In the genomic region with DNA sequence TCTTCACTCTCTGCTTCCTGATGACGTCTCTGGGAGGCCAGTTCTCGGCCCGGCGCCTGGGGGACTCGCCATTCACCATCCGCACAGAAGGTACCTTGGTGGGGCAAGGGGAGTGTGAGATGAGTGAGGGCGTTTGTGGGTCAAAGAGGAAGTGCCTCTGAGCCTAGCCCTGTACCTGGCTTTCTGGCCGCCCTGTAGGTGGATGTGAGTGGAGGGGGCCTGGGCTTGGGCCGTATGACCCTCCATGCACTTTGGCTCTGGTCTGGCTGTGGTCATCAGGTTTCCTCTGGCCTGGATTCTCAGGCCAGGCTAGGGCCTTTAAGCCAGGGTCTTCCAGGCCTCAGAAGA, we compare ENCODE assay signal across 27 cellular contexts. TPM values are rescaled to one million over a fixed set of nuclear protein-coding genes. Genes with fewer than 3 reads are reported as not detected.
DNase-seq lines count a peak whose midpoint lies in the region; ATAC-seq, FAIRE-seq and TF ChIP-seq lines count a peak whose summit lies in the region.
"Had no signal": no experiment of that assay in that cellular context is flagged by ENCODE, and none has a peak within 500 bp of the region (broad histone marks: within the 10 kb centered on the region; RNA-seq: fewer than 3 reads in every experiment).

No MANE protein-coding gene starts in this region.

- H3K4me3 Mint-ChIP-seq in HFFc6 (peak overlapping the region; percentile 69), glutamatergic neuron (ENCODE audit: unreplicated experiment) (peak overlapping the region; percentile 46)
- H3K4me3 Mint-ChIP-seq: activated CD4-positive, alpha-beta T cell treated with anti-CD3 and anti-CD28 coated beads, Interleukin-2, amount 10 ng/mL, durations not matched to agents 24 days and 14 days; activated naive CD8-positive, alpha-beta T cell treated with anti-CD3 and anti-CD28 coated beads for 36 hours; WTC11 had no signal

- TF ChIP-seq CTCF in HFFc6 (IDR thresholded peaks at IDR 0.05) (no peak), RWPE2 (IDR thresholded peaks at IDR 0.05; ENCODE audit: poor library complexity, severe bottlenecking) (no peak), glutamatergic neuron (IDR thresholded peaks at IDR 0.05; ENCODE audit: partially characterized antibody, unreplicated experiment) (no peak)

- H3K9me3 Mint-ChIP-seq in HFFc6 (peaks cover 8% of the 10 kb centered on the region), glutamatergic neuron (ENCODE audit: unreplicated experiment) (peaks cover 6% of the 10 kb centered on the region)

- H3K9ac ChIP-seq in BLaER1 = no peak overlapping the region

- H3K4me1 ChIP-seq in BLaER1 (peaks cover 41% of the 10 kb centered on the region), RWPE2 (ENCODE audit: insufficient read depth, poor library complexity, severe bottlenecking) (peaks cover 26% of the 10 kb centered on the region), small intestine (ENCODE audit: control insufficient read depth in 2 of 2, insufficient read depth in 1 of 2, low read depth in 1 of 2, low read length in 1 of 2) (no peaks in the 10 kb centered on the region)

- H3K9me3 ChIP-seq in BLaER1 = peaks cover 28% of the 10 kb centered on the region
- H3K9me3 ChIP-seq in RWPE2 (ENCODE audit: severe bottlenecking) = no peaks in the 10 kb centered on the region
- no peaks in the 10 kb centered on the region for H3K9me3 ChIP-seq in small intestine (ENCODE audit: control insufficient read depth, low read depth)
- H3K9me3 ChIP-seq: BE2C, heart left ventricle, neutrophil had no signal

- no peak for FAIRE-seq in small intestine (lab: Jason Lieb, UNC)

- peaks cover 35% of the 10 kb centered on the region for H3K4me1 Mint-ChIP-seq in HFFc6 (ENCODE audit: low read depth)
- peaks cover 7% of the 10 kb centered on the region for H3K4me1 Mint-ChIP-seq in glutamatergic neuron (ENCODE audit: low read depth, unreplicated experiment)

- peak overlapping the region; percentile 65 for H3K27ac Mint-ChIP-seq in HFFc6
- H3K27ac Mint-ChIP-seq in glutamatergic neuron (ENCODE audit: unreplicated experiment) = no peak overlapping the region
- H3K27ac Mint-ChIP-seq: activated CD4-positive, alpha-beta T cell treated with anti-CD3 and anti-CD28 coated beads, Interleukin-2, amount 10 ng/mL, durations not matched to agents 24 days and 14 days; activated naive CD8-positive, alpha-beta T cell treated with anti-CD3 and anti-CD28 coated beads for 36 hours; WTC11 had no signal

- WGBS in small intestine, 3 donors = 70 to 78% (median 77%) methylated on average over 9 of the region's 9 CpGs

- no peak for DNase-seq in HFFc6
- DNase-seq in RWPE2 (ENCODE audit: low spot score) = no peak
- no peak for DNase-seq in glutamatergic neuron
- DNase-seq in small intestine = no peak
- DNase-seq in DMS53 treated with DMSO at 0.1 percent for 48 hours (lab: John Stamatoyannopoulos, UW; ENCODE audit: unreplicated experiment) = no peak
- DNase-seq: activated CD4-positive, alpha-beta T cell treated with anti-CD3 and anti-CD28 coated beads, Interleukin-2, amount 10 ng/mL, durations not matched to agents 24 days and 14 days; activated gamma-delta T cell; activated naive CD8-positive, alpha-beta T cell treated with anti-CD3 and anti-CD28 coated beads for 36 hours; activated T-cell treated with anti-CD3 and anti-CD28 coated beads, Interleukin-2, amount 50 U/mL, for 1 hour; BE2C; DMS53; effector memory CD4-positive, alpha-beta T cell; left ventricle myocardium superior; NCI-H1092; NCI-H1694; NCI-H82; right cardiac atrium; SHP77 had no signal

- ATAC-seq in RWPE2 (ENCODE audit: low read depth) (no peak), GM18907 (IDR thresholded peaks at IDR 0.05; ENCODE audit: unreplicated experiment) (no peak)
- ATAC-seq: heart left ventricle; left ventricle myocardium superior; right cardiac atrium; stimulated activated naive CD8-positive, alpha-beta T cell treated with anti-CD3 and anti-CD28 coated beads, Interleukin-15, Interleukin-2, amounts not matched to agents 100 U/mL and 50 U/mL, for 24 hours; WTC11 had no signal

- H3K4me2 ChIP-seq in BLaER1 = peak overlapping the region; percentile 100

- H3K27me3 ChIP-seq in BLaER1 (no peaks in the 10 kb centered on the region), RWPE2 (ENCODE audit: insufficient read depth, poor library complexity, severe bottlenecking) (no peaks in the 10 kb centered on the region), small intestine (ENCODE audit: control insufficient read depth in 2 of 2, insufficient read depth in 2 of 2, low read length in 2 of 2) (peaks cover 0 to 17% of the 10 kb centered on the region in 2 donors)
- H3K27me3 ChIP-seq: BE2C had no signal

- H3K4me3 ChIP-seq in BLaER1 (no peak overlapping the region), RWPE2 (ENCODE audit: severe bottlenecking) (no peak overlapping the region), small intestine (ENCODE audit: low read depth in 1 of 2, low read length in 2 of 2) (no peak overlapping the region)
- H3K4me3 ChIP-seq: cardiac muscle cell, coronary artery, heart left ventricle, spleen had no signal

- peaks cover 58% of the 10 kb centered on the region for H3K36me3 ChIP-seq in BLaER1
- peaks cover 6% of the 10 kb centered on the region; the same call in 1 of the 2 replicates for H3K36me3 ChIP-seq in RWPE2 (ENCODE audit: low read depth)
- no peaks in the 10 kb centered on the region for H3K36me3 ChIP-seq in small intestine (ENCODE audit: control insufficient read depth in 2 of 2, insufficient read depth in 2 of 2, low read length in 2 of 2)
- H3K36me3 ChIP-seq: cardiac muscle cell, heart left ventricle, neutrophil, spleen had no signal

- H3K27ac ChIP-seq in BLaER1 (no peak overlapping the region), RWPE2 (ENCODE audit: poor library complexity, severe bottlenecking) (peak overlapping the region; percentile 87), small intestine (ENCODE audit: low read depth in 1 of 2, low read length in 1 of 2) (no peak overlapping the region)
- H3K27ac ChIP-seq: cardiac muscle cell, coronary artery, heart left ventricle, neutrophil, spleen had no signal

- H3K27me3 Mint-ChIP-seq in HFFc6 (ENCODE audit: insufficient read depth) (peaks cover 13% of the 10 kb centered on the region), glutamatergic neuron (ENCODE audit: unreplicated experiment) (peaks cover 10% of the 10 kb centered on the region)

- peaks cover 81% of the 10 kb centered on the region for H4K20me1 ChIP-seq in BLaER1

- peaks cover 8% of the 10 kb centered on the region for H3K36me3 Mint-ChIP-seq in HFFc6 (ENCODE audit: low read depth)
- H3K36me3 Mint-ChIP-seq in glutamatergic neuron (ENCODE audit: unreplicated experiment) = peaks cover 8% of the 10 kb centered on the region

RNA-seq across cellular contexts. Expression of a gene that starts 4.6 kb away (rescaled TPM):
- 1 to 10 TPM; 1.5 to 2.3 (median 1.8) TPM for total RNA-seq in HFFc6 (2021; fragmentation: NEBNext Ultra II Directional; extraction: Animal tissue kit (Norgen Biotek cat#: 25700))
- total RNA-seq in glutamatergic neuron (ENCODE audit: unreplicated experiment) = 22.9 TPM
- polyA plus RNA-seq in small intestine = under 1 TPM in 1 of 3 donors, not detected in 2; 0.40 TPM
- total RNA-seq: left ventricle myocardium superior had no signal
